Comparison of ENCODE assay signal across 20 cellular contexts in genomic region chr10:100877451-100877850, GRCh38.
"Had no signal": no experiment of that assay in that cellular context is flagged by ENCODE, and none has a peak within 500 bp of the region (broad histone marks: within the 10 kb centered on the region; RNA-seq: fewer than 3 reads in every experiment).

No MANE protein-coding gene starts in this region.

- H3K4me3 ChIP-seq: esophagus squamous epithelium, lower lobe of right lung, prostate gland, right atrium auricular region, sigmoid colon, spleen, testis, tibial artery had no signal

- H3K9me3 ChIP-seq: esophagus squamous epithelium, lower lobe of right lung, prostate gland, right atrium auricular region, sigmoid colon, spleen, testis, tibial artery had no signal

- H3K4me1 ChIP-seq: prostate gland, sigmoid colon had no signal

- H3K27me3 ChIP-seq: right atrium auricular region, testis had no signal

- DNase-seq: cortex of kidney; effector memory CD8-positive, alpha-beta T cell; erythroblast; esophagus squamous epithelium; foreskin melanocyte; left ventricle myocardium superior; lower lobe of right lung; naive thymus-derived CD8-positive, alpha-beta T cell; nephron progenitor cell; sigmoid colon; spleen; stimulated activated CD4-positive, alpha-beta T cell treated with anti-CD3 and anti-CD28 coated beads, Interleukin-4, amount 100 ng/mL, for 4 hours; stimulated activated naive CD8-positive, alpha-beta T cell treated with anti-CD3 and anti-CD28 coated beads, Interleukin-15, Interleukin-2, amounts not matched to agents 100 U/mL and 50 U/mL, for 24 hours; substantia nigra; testis; tibial artery had no signal

- H3K36me3 ChIP-seq: esophagus squamous epithelium, lower lobe of right lung, prostate gland, right atrium auricular region, sigmoid colon, spleen, tibial artery had no signal

- ATAC-seq: effector memory CD8-positive, alpha-beta T cell; lower lobe of right lung; naive thymus-derived CD8-positive, alpha-beta T cell; stimulated activated memory B cell treated with anti-CD40 and anti-IgM and Interleukin-4, amounts not matched to agents 10 μg/mL and 1 μg/mL and 100 μg/mL, for 72 hours; stimulated activated naive CD8-positive, alpha-beta T cell treated with anti-CD3 and anti-CD28 coated beads, Interleukin-15, Interleukin-2, amounts not matched to agents 100 U/mL and 50 U/mL, for 24 hours had no signal

- FAIRE-seq: endometrium had no signal

- H3K27ac ChIP-seq: esophagus squamous epithelium, lower lobe of right lung, prostate gland, right atrium auricular region, sigmoid colon, spleen, testis, tibial artery had no signal
